8 cellular contexts compared by ENCODE assay signal in the genomic region with DNA sequence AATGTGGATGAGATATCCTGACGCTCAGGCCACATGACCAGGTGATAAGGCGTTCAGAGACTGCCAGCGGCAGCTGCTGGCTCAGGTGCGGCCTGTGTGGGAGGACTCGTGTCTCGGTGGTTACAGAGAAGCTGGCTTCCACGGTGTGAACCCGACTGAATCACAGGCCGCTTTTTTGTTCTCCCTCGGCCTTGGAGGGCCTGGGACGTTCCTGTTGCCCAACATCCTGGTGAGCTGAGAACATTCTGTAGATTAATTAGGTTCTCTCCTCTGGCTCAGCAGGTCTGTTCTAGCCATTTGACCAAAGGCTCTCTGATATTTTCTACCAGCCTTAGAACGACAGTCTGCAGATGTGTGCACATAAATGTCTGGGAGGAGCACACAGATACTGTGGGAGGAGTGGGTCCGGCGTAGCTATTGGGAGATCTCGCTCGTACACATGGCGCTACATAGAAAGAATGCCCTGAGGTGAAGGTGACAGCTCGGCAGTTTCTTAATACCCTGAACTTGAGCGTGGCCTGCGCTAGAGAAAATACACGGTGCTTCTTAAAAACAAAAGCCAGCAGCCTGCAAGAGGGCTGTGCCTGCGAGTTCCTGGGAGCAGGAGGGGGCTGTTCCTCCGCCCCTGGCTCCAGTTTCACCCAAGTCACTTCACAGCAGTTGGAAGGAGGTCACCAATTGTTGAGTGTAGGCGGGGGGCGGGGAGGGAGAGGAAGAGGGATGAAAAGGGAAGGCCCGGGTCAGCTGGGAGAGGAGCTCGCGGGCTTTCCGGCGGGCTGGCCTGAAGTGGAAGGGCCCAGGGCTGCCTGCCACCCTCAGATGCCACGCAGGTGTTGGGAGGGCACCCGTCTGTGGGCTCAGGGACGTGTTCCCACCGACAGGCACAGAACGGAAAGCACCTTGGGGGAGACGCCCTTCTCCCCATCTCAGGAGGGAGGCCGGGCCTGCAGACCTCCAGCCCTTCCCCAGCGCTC.
DNase-seq lines count a peak whose midpoint lies in the region; ATAC-seq and TF ChIP-seq lines count a peak whose summit lies in the region.

No MANE protein-coding gene starts in this region.

- H3K9me3 ChIP-seq in iPS-20b (ENCODE audit: insufficient read depth, low read depth, low read length) (no peaks in the 10 kb centered on the region), gastrocnemius medialis (no peaks in the 10 kb centered on the region)

- TF ChIP-seq EP300 in Ishikawa (IDR thresholded peaks at IDR 0.05; ENCODE audit: borderline replicate concordance), result no peak

- peak; percentile 18; the same call in 1 of the 2 replicates for TF ChIP-seq RAD21 in Ishikawa (IDR thresholded peaks at IDR 0.05; ENCODE audit: low read depth)

- H3K4me1 ChIP-seq in iPS-20b (ENCODE audit: insufficient read depth, low read length), result peaks cover 27% of the 10 kb centered on the region; the same call in 1 of the 2 replicates
- H3K4me1 ChIP-seq in gastrocnemius medialis, result peaks cover 8 to 10% of the 10 kb centered on the region in 2 donors

- ATAC-seq in GM18907 (IDR thresholded peaks at IDR 0.05; ENCODE audit: unreplicated experiment), result peak; percentile 47
- ATAC-seq in gastrocnemius medialis, result peak; percentile 54 to 56
- no peak for ATAC-seq in activated CD4-positive, CD25-positive, alpha-beta regulatory T cell treated with anti-CD3 and anti-CD28 coated beads, Interleukin-2, amount 50 U/mL, for 24 hours

- intact Hi-C loops in gastrocnemius medialis (cut with DNase I; ENCODE audit: low total_unique reads), result loop anchor here (2.0 to 10.0 kb wide), 2 partner anchors 95 to 221 kb away; no protein-coding TSS in a partner anchor

- in situ Hi-C loops in gastrocnemius medialis (cut with MboI; ENCODE audit: low sequenced_read_pairs in 4 of 4), result loop anchor here in 1 of 4 donors (5.0 kb wide), 1 partner anchor 222 kb away; no protein-coding TSS in a partner anchor

- H3K27me3 ChIP-seq in iPS-20b (ENCODE audit: insufficient read depth, low read length) (peaks cover 61% of the 10 kb centered on the region), gastrocnemius medialis (no peaks in the 10 kb centered on the region)

- H3K36me3 ChIP-seq in iPS-20b (ENCODE audit: insufficient read depth, low read depth, low read length) (no peaks in the 10 kb centered on the region), gastrocnemius medialis (no peaks in the 10 kb centered on the region)

- H3K27ac ChIP-seq in iPS-20b (ENCODE audit: low read length) (no peak overlapping the region), gastrocnemius medialis (peak overlapping the region; percentile 0 to 58 (median 50))

- H3K9ac ChIP-seq in iPS-20b (ENCODE audit: low read depth, low read length), result peak overlapping the region; percentile 47; the same call in 1 of the 2 replicates

- TF ChIP-seq CTCF in gastrocnemius medialis (IDR thresholded peaks at IDR 0.05 in 4 of 5, conservative IDR thresholded peaks at IDR 0.05 in 1 of 5), result no peak

- no peak for TF ChIP-seq POLR2A in gastrocnemius medialis (IDR thresholded peaks at IDR 0.05)

- H3K4me3 ChIP-seq in iPS-20b (ENCODE audit: low read length) (peak overlapping the region; percentile 60), gastrocnemius medialis (peak overlapping the region; percentile 36 to 55 (median 44))

- peak in 32 of 58 donors; percentile 22 to 71 (median 42) for DNase-seq in anterior cingulate cortex (lab: John Stamatoyannopoulos, UW)
- DNase-seq in gastrocnemius medialis, result peak; percentile 20 to 39
- DNase-seq in stimulated activated CD4-positive, alpha-beta T cell treated with anti-CD3 and anti-CD28 coated beads, Interleukin-12 subunit alpha, Interleukin-12 subunit beta, amount 100 ng/mL, for 4 hours, result no peak
- DNase-seq in stimulated activated CD4-positive, alpha-beta T cell treated with anti-CD3 and anti-CD28 coated beads, Interleukin-4, amount 100 ng/mL, for 1 hour, result no peak

TF ChIP-seq in Ishikawa, 13 proteins besides CTCF, POLR2A, EP300 and RAD21:
- TF ChIP-seq, protein P1, sequence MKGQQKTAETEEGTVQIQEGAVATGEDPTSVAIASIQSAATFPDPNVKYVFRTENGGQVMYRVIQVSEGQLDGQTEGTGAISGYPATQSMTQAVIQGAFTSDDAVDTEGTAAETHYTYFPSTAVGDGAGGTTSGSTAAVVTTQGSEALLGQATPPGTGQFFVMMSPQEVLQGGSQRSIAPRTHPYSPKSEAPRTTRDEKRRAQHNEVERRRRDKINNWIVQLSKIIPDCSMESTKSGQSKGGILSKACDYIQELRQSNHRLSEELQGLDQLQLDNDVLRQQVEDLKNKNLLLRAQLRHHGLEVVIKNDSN (IDR thresholded peaks at IDR 0.05), result 0 out of 2 replicates have a peak, but pooled peaks have one; percentile 14
- TF ChIP-seq EGR1 (IDR thresholded peaks at IDR 0.05) (peak; percentile 83), TCF12 (IDR thresholded peaks at IDR 0.05; ENCODE audit: low read depth) (peak; percentile 49; the same call in 1 of the 2 replicates), ZBTB7A (IDR thresholded peaks at IDR 0.05; ENCODE audit: low read depth) (0 out of 2 replicates have a peak, but pooled peaks have one; percentile 53), CREB1 (IDR thresholded peaks at IDR 0.05; ENCODE audit: low read depth) (no peak), TEAD4 (IDR thresholded peaks at IDR 0.05) (no peak)

Comparison
In these comparisons a context has a peak if more than half of its experiments do, and no peak if none do; other contexts are left out.
1. ATAC-seq: peak in GM18907 (single experiment) and gastrocnemius medialis (2 of 2); none in activated CD4-positive, CD25-positive, alpha-beta regulatory T cell treated with anti-CD3 and anti-CD28 coated beads, Interleukin-2, amount 50 U/mL, for 24 hours (0 of 2).
2. DNase-seq: peak in anterior cingulate cortex (32 of 58) and gastrocnemius medialis (2 of 2); none in stimulated activated CD4-positive, alpha-beta T cell treated with anti-CD3 and anti-CD28 coated beads, Interleukin-12 subunit alpha, Interleukin-12 subunit beta, amount 100 ng/mL, for 4 hours (single experiment) and stimulated activated CD4-positive, alpha-beta T cell treated with anti-CD3 and anti-CD28 coated beads, Interleukin-4, amount 100 ng/mL, for 1 hour (single experiment).